In genomic region chr11:20160425-20161229, GRCh38 we compare ENCODE assay signal across 20 cellular contexts. TPM values are rescaled to one million over a fixed set of nuclear protein-coding genes. Genes with fewer than 3 reads are reported as not detected.
DNase-seq lines count a peak whose midpoint lies in the region; ATAC-seq and TF ChIP-seq lines count a peak whose summit lies in the region.
"Had no signal": no experiment of that assay in that cellular context is flagged by ENCODE, and none has a peak within 500 bp of the region (broad histone marks: within the 10 kb centered on the region; RNA-seq: fewer than 3 reads in every experiment).

TSS of gene DBX1 (minus strand) at chr11:20160475. CDS start at chr11:20160324, 151 bp downstream.

- DNase-seq in T-helper 1 cell = no peak
- no peak for DNase-seq in WTC11 (ENCODE audit: low spot score)
- DNase-seq in mesenchymal stem cell = peak; percentile 4
- DNase-seq in T-helper 9 cell = no peak
- no peak for DNase-seq in stimulated activated CD8-positive, alpha-beta memory T cell treated with anti-CD3 and anti-CD28 coated beads, Interleukin-4, amount 100 ng/mL, for 48 hours
- DNase-seq in stimulated activated naive CD4-positive, alpha-beta T cell treated with Interleukin-2 at 50 U/mL for 16 hours (lab: John Stamatoyannopoulos, UW) = no peak
- DNase-seq: ACHN; activated CD4-positive, alpha-beta T cell treated with anti-CD3 and anti-CD28 coated beads for 36 hours; colonic mucosa; GM23248; Kasumi-1; NCI-H2227 treated with DMSO at 0.1 percent for 48 hours; stimulated activated CD4-positive, alpha-beta T cell treated with anti-CD3 and anti-CD28 coated beads, Interleukin-15, amount 100 ng/mL, for 24 hours had no signal

- no peaks in the 10 kb centered on the region for H3K36me3 ChIP-seq in ES-I3 (ENCODE audit: insufficient read depth, low read length)
- H3K36me3 ChIP-seq in mesenchymal stem cell (ENCODE audit: control insufficient read depth in 1 of 2, insufficient read depth in 2 of 2, low read depth in 1 of 2, low read length in 2 of 2) = peaks cover 0 to 3% of the 10 kb centered on the region in 2 experiments
- H3K36me3 ChIP-seq: colonic mucosa, right atrium auricular region had no signal

- H3K9me3 ChIP-seq in ES-I3 (ENCODE audit: control insufficient read depth, insufficient read depth, low read length) = no peaks in the 10 kb centered on the region
- peaks cover 7% of the 10 kb centered on the region for H3K9me3 ChIP-seq in mesenchymal stem cell (ENCODE audit: control insufficient read depth, low read length)
- H3K9me3 ChIP-seq: colonic mucosa, right atrium auricular region had no signal

- H3K79me1 ChIP-seq in mesenchymal stem cell (replicated peaks; ENCODE audit: low read length, poor library complexity, severe bottlenecking) = no peaks in the 10 kb centered on the region

- H3K4me3 ChIP-seq in mesenchymal stem cell (ENCODE audit: insufficient read depth in 1 of 2, low read depth in 1 of 2, low read length in 2 of 2) = no peak within 1 kb of the TSS
- H3K4me3 ChIP-seq: colonic mucosa, GM12878, GM23248, lung, right atrium auricular region had no signal

- no peak within 1 kb of the TSS for H3K4me2 ChIP-seq in mesenchymal stem cell (ENCODE audit: low read length, poor library complexity, severe bottlenecking)

- CTCF ChIA-PET in WTC11 (lab: Charles Lee) = interaction anchor here (0.6 to 5.4 kb wide), 4 partner anchors 28 to 194 kb away, joined by 3 to 48 read pairs (median 8); no protein-coding TSS in a partner anchor

- ATAC-seq in WTC11 = no peak
- ATAC-seq: activated CD4-positive, alpha-beta T cell treated with anti-CD3 and anti-CD28 coated beads for 36 hours; GM12878; natural killer cell treated with Interleukin-12 subunit alpha and Interleukin-12 subunit beta and Interleukin-15 and Interleukin-18, amount 100 ng/mL, for 72 hours had no signal

- no peak within 1 kb of the TSS for H4K8ac ChIP-seq in mesenchymal stem cell (ENCODE audit: low read length)

- peaks cover 98 to 100% of the 10 kb centered on the region in 2 experiments for H3K27me3 ChIP-seq in mesenchymal stem cell (ENCODE audit: control insufficient read depth in 1 of 2, insufficient read depth in 1 of 2, low read length in 2 of 2)

- no peak within 1 kb of the TSS for H2BK15ac ChIP-seq in mesenchymal stem cell (ENCODE audit: low read depth, poor library complexity, severe bottlenecking)

- H2AFZ ChIP-seq in mesenchymal stem cell (ENCODE audit: low read depth, low read length) = no peak within 1 kb of the TSS
- H2AFZ ChIP-seq: GM23248 had no signal

- H3K4me1 ChIP-seq in ES-I3 (ENCODE audit: insufficient read depth, low read length) (peaks cover 9% of the 10 kb centered on the region), mesenchymal stem cell (ENCODE audit: control insufficient read depth, insufficient read depth, low read depth, low read length) (peaks cover 21% of the 10 kb centered on the region)

- POLR2A ChIA-PET in WTC11 (lab: Charles Lee) = no interaction called here

- peaks cover 18% of the 10 kb centered on the region for H3K36me3 Mint-ChIP-seq in T-helper 1 cell treated with Interleukin-12 subunit alpha and Interleukin-12 subunit beta and Interleukin-4 antibody, amounts not matched to agents 30 μg/mL and 1 μg/mL, for 36 hours (ENCODE audit: low read depth)
- no peaks in the 10 kb centered on the region for H3K36me3 Mint-ChIP-seq in WTC11

- no peak within 1 kb of the TSS for H3K4me3 Mint-ChIP-seq in T-helper 1 cell treated with Interleukin-12 subunit alpha and Interleukin-12 subunit beta and Interleukin-4 antibody, amounts not matched to agents 30 μg/mL and 1 μg/mL, for 36 hours
- peak within 1 kb of the TSS; percentile 74 for H3K4me3 Mint-ChIP-seq in WTC11
- H3K4me3 Mint-ChIP-seq: activated CD4-positive, alpha-beta T cell treated with anti-CD3 and anti-CD28 coated beads for 36 hours; natural killer cell treated with Interleukin-12 subunit alpha and Interleukin-12 subunit beta and Interleukin-15 and Interleukin-18, amount 100 ng/mL, for 72 hours had no signal

- TF ChIP-seq CTCF in WTC11 (IDR thresholded peaks at IDR 0.05) = no peak

- no peak within 1 kb of the TSS for H3K23ac ChIP-seq in mesenchymal stem cell (ENCODE audit: low read length in 2 of 2)

- H2BK12ac ChIP-seq in mesenchymal stem cell (ENCODE audit: low read length in 2 of 2) = no peak within 1 kb of the TSS

- peaks cover 14% of the 10 kb centered on the region for H3K4me1 Mint-ChIP-seq in T-helper 1 cell treated with Interleukin-12 subunit alpha and Interleukin-12 subunit beta and Interleukin-4 antibody, amounts not matched to agents 30 μg/mL and 1 μg/mL, for 36 hours (ENCODE audit: low read depth)
- H3K4me1 Mint-ChIP-seq in WTC11 = peaks cover 77% of the 10 kb centered on the region

- no peak within 1 kb of the TSS for H3K14ac ChIP-seq in mesenchymal stem cell (ENCODE audit: low read length in 2 of 2)

- peaks cover 21% of the 10 kb centered on the region for H3K9me3 Mint-ChIP-seq in T-helper 1 cell treated with Interleukin-12 subunit alpha and Interleukin-12 subunit beta and Interleukin-4 antibody, amounts not matched to agents 30 μg/mL and 1 μg/mL, for 36 hours
- no peaks in the 10 kb centered on the region for H3K9me3 Mint-ChIP-seq in WTC11
- H3K9me3 Mint-ChIP-seq: natural killer cell treated with Interleukin-12 subunit alpha and Interleukin-12 subunit beta and Interleukin-15 and Interleukin-18, amount 100 ng/mL, for 72 hours had no signal

- H3K27ac Mint-ChIP-seq in T-helper 1 cell treated with Interleukin-12 subunit alpha and Interleukin-12 subunit beta and Interleukin-4 antibody, amounts not matched to agents 30 μg/mL and 1 μg/mL, for 36 hours = peak within 1 kb of the TSS; percentile 63
- no peak within 1 kb of the TSS for H3K27ac Mint-ChIP-seq in WTC11
- H3K27ac Mint-ChIP-seq: activated CD4-positive, alpha-beta T cell treated with anti-CD3 and anti-CD28 coated beads for 36 hours; natural killer cell treated with Interleukin-12 subunit alpha and Interleukin-12 subunit beta and Interleukin-15 and Interleukin-18, amount 100 ng/mL, for 72 hours had no signal

- H2AK5ac ChIP-seq in mesenchymal stem cell (ENCODE audit: low read length, severe bottlenecking) = no peak within 1 kb of the TSS

- WGBS in mesenchymal stem cell = 1% methylated on average over 28 of the region's 30 CpGs

- H3K27ac ChIP-seq in mesenchymal stem cell (ENCODE audit: low read length, poor library complexity, severe bottlenecking) = no peak within 1 kb of the TSS
- H3K27ac ChIP-seq: colonic mucosa, GM23248, right atrium auricular region had no signal

- no peak within 1 kb of the TSS for H3K4ac ChIP-seq in mesenchymal stem cell (ENCODE audit: low read depth in 1 of 2, low read length in 2 of 2)

- no peak within 1 kb of the TSS for H2BK5ac ChIP-seq in mesenchymal stem cell (ENCODE audit: low read depth, low read length, poor library complexity, severe bottlenecking)

- peak within 1 kb of the TSS; percentile 20; the same call in 1 of the 2 replicates for H3K9ac ChIP-seq in ES-I3 (ENCODE audit: low read depth, low read length)
- H3K9ac ChIP-seq in mesenchymal stem cell (ENCODE audit: low read length) = no peak within 1 kb of the TSS
- H3K9ac ChIP-seq: GM23248 had no signal

- no peak within 1 kb of the TSS for H4K91ac ChIP-seq in mesenchymal stem cell (ENCODE audit: low read length)

- H3K27me3 Mint-ChIP-seq in T-helper 1 cell treated with Interleukin-12 subunit alpha and Interleukin-12 subunit beta and Interleukin-4 antibody, amounts not matched to agents 30 μg/mL and 1 μg/mL, for 36 hours (ENCODE audit: low read depth) = peaks cover 93% of the 10 kb centered on the region
- peaks cover 100% of the 10 kb centered on the region for H3K27me3 Mint-ChIP-seq in WTC11 (ENCODE audit: low read depth)

- no peak within 1 kb of the TSS for H2BK120ac ChIP-seq in mesenchymal stem cell (ENCODE audit: low read depth, low read length)

- no peak within 1 kb of the TSS for H3K18ac ChIP-seq in mesenchymal stem cell (ENCODE audit: low read depth in 1 of 2, low read length in 2 of 2)

TF ChIP-seq in WTC11, 78 proteins besides CTCF, POLR2A, EP300 and RAD21 (continues in another document):
- TF ChIP-seq IRF1 (CRISPR knock-in tag; IDR thresholded peaks at IDR 0.05) (no peak), ZMAT4 (CRISPR knock-in tag; IDR thresholded peaks at IDR 0.05) (no peak), SMAD3 (CRISPR knock-in tag; IDR thresholded peaks at IDR 0.05; ENCODE audit: borderline replicate concordance) (no peak), AR (CRISPR knock-in tag; IDR thresholded peaks at IDR 0.05) (no peak), MXD4 (CRISPR knock-in tag; IDR thresholded peaks at IDR 0.05; ENCODE audit: borderline replicate concordance) (no peak), ZBTB21 (CRISPR knock-in tag; IDR thresholded peaks at IDR 0.05; ENCODE audit: borderline replicate concordance) (no peak)

RNA-seq across cellular contexts. Expression of gene DBX1, which starts in this region (rescaled TPM):
- total RNA-seq in WTC11 (2021) = 0.14 to 0.24 TPM (median 0.14 TPM) in 3 replicates
- not detected for polyA plus RNA-seq in mesenchymal stem cell (2013, experiment 1 of 2)
- polyA plus RNA-seq in mesenchymal stem cell (2013, experiment 2 of 2) = not detected
- total RNA-seq: activated CD4-positive, alpha-beta T cell treated with anti-CD3 and anti-CD28 coated beads for 36 hours; colonic mucosa; frontal cortex; GM12878; GM23248; lung; natural killer cell treated with Interleukin-12 subunit alpha and Interleukin-12 subunit beta and Interleukin-15 and Interleukin-18, amount 100 ng/mL, for 72 hours; right atrium auricular region had no signal
- polyA plus RNA-seq: GM12878, GM23248, lung had no signal
